34 cellular contexts compared by ENCODE assay signal in the genomic region with DNA sequence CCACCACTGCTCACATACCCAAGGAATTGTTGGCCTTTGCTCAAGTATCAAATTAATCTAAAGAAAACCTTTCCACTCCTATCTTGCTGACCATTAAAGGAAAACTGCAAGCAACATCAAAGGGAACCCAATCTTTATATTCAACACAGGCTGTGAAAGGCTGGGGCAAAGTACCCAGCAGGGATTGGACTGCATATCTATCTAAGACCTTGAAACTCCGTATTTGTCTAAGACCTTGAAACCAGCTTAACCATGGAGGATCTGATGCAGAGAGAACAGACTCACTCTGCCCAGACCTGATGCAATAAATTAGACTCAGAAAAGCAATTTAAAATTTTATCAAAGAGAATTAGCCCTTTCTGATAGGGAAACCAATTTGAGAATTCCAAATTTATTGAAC.
"Had no signal": no experiment of that assay in that cellular context is flagged by ENCODE, and none has a peak within 500 bp of the region (broad histone marks: within the 10 kb centered on the region; RNA-seq: fewer than 3 reads in every experiment).

No MANE protein-coding gene starts in this region.

- ATAC-seq: activated naive CD4-positive, alpha-beta T cell treated with anti-CD3 and anti-CD28 coated beads, Interleukin-2, amount 50 U/mL, for 72 hours; activated naive CD8-positive, alpha-beta T cell treated with anti-CD3 and anti-CD28 coated beads, Interleukin-2, amount 50 U/mL, for 24 hours; activated T-cell treated with anti-CD3 and anti-CD28 coated beads, Interleukin-2, amount 50 U/mL, for 4 hours; activated T-cell treated with anti-CD3 and anti-CD28 coated beads, Interleukin-2, amount 50 U/mL, for 72 hours; activated T-helper 17 cell treated with anti-CD3 and anti-CD28 coated beads, Interleukin-2, amount 50 U/mL, for 72 hours; body of pancreas had no signal

- FAIRE-seq: astrocyte, bronchial epithelial cell had no signal

- H3K27me3 ChIP-seq: adrenal gland, ascending aorta, body of pancreas, brain microvascular endothelial cell, breast epithelium, cardiac muscle cell had no signal

- H3K36me3 ChIP-seq: adrenal gland, ascending aorta, brain microvascular endothelial cell, breast epithelium, cardiac muscle cell had no signal

- H3K4me1 ChIP-seq: adrenal gland, ascending aorta, body of pancreas, breast epithelium had no signal

- H3K27ac ChIP-seq: adrenal gland, ascending aorta, body of pancreas, brain microvascular endothelial cell, breast epithelium, cardiac muscle cell had no signal

- DNase-seq: activated effector memory CD4-positive, alpha-beta T cell treated with anti-CD3 and anti-CD28 coated beads, Interleukin-2, amount 50 U/mL, for 16 hours; activated effector memory CD4-positive, alpha-beta T cell treated with Interleukin-2 at 50 U/mL for 16 hours; activated gamma-delta T cell; activated gamma-delta T cell treated with Interleukin-2 at 50 U/mL for 16 hours; activated naive CD4-positive, alpha-beta T cell; activated naive CD4-positive, alpha-beta T cell treated with anti-CD3 and anti-CD28 coated beads for 36 hours; activated naive CD4-positive, alpha-beta T cell treated with anti-CD3 and anti-CD28 coated beads, Interleukin-2, amount 10 ng/mL, durations not matched to agents 7 days and 5 days; activated naive CD4-positive, alpha-beta T cell treated with anti-CD3 and anti-CD28 coated beads, Interleukin-2, amount 50 U/mL, for 16 hours; activated naive CD4-positive, alpha-beta T cell treated with Interleukin-2 at 50 U/mL for 16 hours; activated naive CD8-positive, alpha-beta T cell treated with anti-CD3 and anti-CD28 coated beads for 36 hours; activated naive CD8-positive, alpha-beta T cell treated with anti-CD3 and anti-CD28 coated beads, Interleukin-2, amount 10 ng/mL, durations not matched to agents 7 days and 5 days; activated naive CD8-positive, alpha-beta T cell treated with anti-CD3 and anti-CD28 coated beads, Interleukin-2, amount 50 U/mL, for 24 hours; activated T-cell treated with anti-CD3 and anti-CD28 coated beads, Interleukin-2, amount 50 U/mL, for 1 hour; activated T-cell treated with anti-CD3 and anti-CD28 coated beads, Interleukin-2, amount 50 U/mL, for 24 hours; activated T-cell treated with anti-CD3 and anti-CD28 coated beads, Interleukin-2, amount 50 U/mL, for 4 hours; activated T-cell treated with anti-CD3 and anti-CD28 coated beads, Interleukin-2, amount 50 U/mL, for 48 hours; activated T-cell treated with anti-CD3 and anti-CD28 coated beads, Interleukin-2, amount 50 U/mL, for 72 hours; adrenal gland; amniotic stem cell; amygdala; anterior cingulate cortex; aorta; brain microvascular endothelial cell; caudate nucleus; central memory CD4-positive, alpha-beta T cell; cerebellar nuclear complex had no signal

- H3K4me3 ChIP-seq: adrenal gland, ascending aorta, body of pancreas, breast epithelium, cardiac muscle cell had no signal

- H3K9me3 ChIP-seq: adrenal gland, ascending aorta, body of pancreas, breast epithelium had no signal
